ENCODE assay signal across 11 cellular contexts in the genomic region with DNA sequence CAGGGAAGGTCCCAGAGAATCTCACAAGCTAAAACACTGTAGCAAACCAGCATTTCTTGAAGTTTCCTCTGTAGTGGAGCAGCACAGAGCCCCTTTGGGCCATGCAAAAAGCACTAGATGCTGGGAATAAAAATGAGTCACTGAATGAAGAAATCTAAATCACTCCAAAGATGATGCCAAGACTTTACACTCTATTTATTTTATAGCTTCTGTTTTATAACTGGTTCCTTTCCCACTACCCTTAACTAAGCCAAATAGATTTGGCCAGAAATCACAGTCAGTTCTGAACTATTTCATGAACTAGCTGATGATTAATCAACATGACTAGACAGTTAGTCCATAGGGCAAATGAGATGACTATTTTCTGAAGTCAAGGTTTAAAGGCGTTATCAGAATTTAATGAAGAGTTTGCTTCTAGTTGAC.
DNase-seq lines count a peak whose midpoint lies in the region; FAIRE-seq and TF ChIP-seq lines count a peak whose summit lies in the region.
"Had no signal": no experiment of that assay in that cellular context is flagged by ENCODE, and none has a peak within 500 bp of the region (broad histone marks: within the 10 kb centered on the region; RNA-seq: fewer than 3 reads in every experiment).

No MANE protein-coding gene starts in this region.

- no peak overlapping the region for H3K56ac ChIP-seq in H9 (ENCODE audit: insufficient read length, low read depth, low read length)

- H4K20me1 ChIP-seq in mammary epithelial cell (ENCODE audit: insufficient read depth, low read length) (no peaks in the 10 kb centered on the region), H9 (ENCODE audit: control insufficient read depth, insufficient read depth, insufficient read length) (no peaks in the 10 kb centered on the region)

- CTCF ChIA-PET in mammary epithelial cell (lab: Charles Lee; ENCODE audit: low non-redundant PET), result no interaction called here

- no peak overlapping the region for H3K9ac ChIP-seq in mammary epithelial cell (ENCODE audit: insufficient read depth, low read length)
- H3K9ac ChIP-seq in H9 (ENCODE audit: extremely low read depth, insufficient read length, low read length), result no peak overlapping the region

- dilution Hi-C loops in mammary epithelial cell (cut with HindIII; ENCODE audit: low sequenced_read_pairs), result no loop called here

- no peak overlapping the region for H2BK5ac ChIP-seq in H9 (ENCODE audit: insufficient read length, low read length)

- H3K23ac ChIP-seq in H9 (ENCODE audit: insufficient read length, low read depth, low read length), result no peak overlapping the region

- no peak overlapping the region for H4K8ac ChIP-seq in H9 (replicated peaks; ENCODE audit: insufficient read length, low read depth, low read length)

- H3K36me3 Mint-ChIP-seq in type B pancreatic cell (peaks cover 10% of the 10 kb centered on the region), H9 (ENCODE audit: insufficient read depth in 1 of 3, low read depth in 3 of 3) (peaks cover 7 to 14% (median 11%) of the 10 kb centered on the region in 3 experiments; a peak in 6 of 7 replicates)

- no peak for TF ChIP-seq POLR2A in testis (IDR thresholded peaks at IDR 0.05)

- no peaks in the 10 kb centered on the region for H3K27me3 Mint-ChIP-seq in type B pancreatic cell
- H3K27me3 Mint-ChIP-seq in H9 (ENCODE audit: low read depth), result no peaks in the 10 kb centered on the region

- no peak overlapping the region for H3K4ac ChIP-seq in H9 (ENCODE audit: low read depth, low read length)

- H3K4me2 ChIP-seq in mammary epithelial cell (ENCODE audit: insufficient read depth, low read depth, low read length) (no peak overlapping the region), H9 (ENCODE audit: insufficient read depth, insufficient read length, low read length) (no peak overlapping the region)

- H3K9me3 ChIP-seq in mammary epithelial cell (replicated peaks; ENCODE audit: insufficient read depth, low read length), result no peaks in the 10 kb centered on the region
- H3K9me3 ChIP-seq in testis, result no peaks in the 10 kb centered on the region
- no peaks in the 10 kb centered on the region for H3K9me3 ChIP-seq in H9 (ENCODE audit: control insufficient read depth, low read depth, low read length)
- H3K9me3 ChIP-seq: upper lobe of left lung had no signal

- peak overlapping the region; percentile 15 for H3K27ac ChIP-seq in mammary epithelial cell (ENCODE audit: insufficient read depth, low read depth, low read length)
- H3K27ac ChIP-seq in testis, result no peak overlapping the region
- no peak overlapping the region for H3K27ac ChIP-seq in H9 (ENCODE audit: insufficient read length, low read depth, low read length)
- H3K27ac ChIP-seq: upper lobe of left lung had no signal

- BruUV-seq in mammary epithelial cell (replicated peaks; lab: Mats Ljungman, UMichigan), result no TSS peak

- H3K4me1 Mint-ChIP-seq in type B pancreatic cell (ENCODE audit: unreplicated experiment) (peaks cover 17% of the 10 kb centered on the region), H9 (peaks cover 0 to 3% of the 10 kb centered on the region in 2 experiments; a peak in 2 of 4 replicates)

- in situ Hi-C loops in mammary epithelial cell (cut with MboI; ENCODE audit: low sequenced_read_pairs in 2 of 2), result no loop called here

- H3K27ac Mint-ChIP-seq in type B pancreatic cell (no peak overlapping the region), H9 (no peak overlapping the region)
- H3K27ac Mint-ChIP-seq: activated naive CD4-positive, alpha-beta T cell treated with anti-CD3 and anti-CD28 coated beads for 36 hours had no signal

- no peak overlapping the region for H4K91ac ChIP-seq in H9 (ENCODE audit: insufficient read length, low read depth, low read length)

- no peak overlapping the region for H2BK12ac ChIP-seq in H9 (ENCODE audit: insufficient read length, low read depth, low read length)

- TF ChIP-seq CTCF in mammary epithelial cell (conservative IDR thresholded peaks at IDR 0.05 in 1 of 2, IDR thresholded peaks at IDR 0.05 in 1 of 2; ENCODE audit: extremely low read depth in 1 of 2, insufficient read depth in 1 of 2, low read depth in 1 of 2, low read length in 2 of 2) (no peak), kidney epithelial cell (IDR thresholded peaks at IDR 0.05; ENCODE audit: insufficient read depth, low read length, poor library complexity, severe bottlenecking) (no peak), testis (IDR thresholded peaks at IDR 0.05) (no peak), type B pancreatic cell (conservative IDR thresholded peaks at IDR 0.05) (no peak), H9 (conservative IDR thresholded peaks at IDR 0.05) (no peak)

- H3K27me3 ChIP-seq in mammary epithelial cell (ENCODE audit: insufficient read depth, low read length), result no peaks in the 10 kb centered on the region
- H3K27me3 ChIP-seq in kidney epithelial cell (ENCODE audit: control insufficient read depth, insufficient read depth, low read length), result no peaks in the 10 kb centered on the region
- H3K27me3 ChIP-seq in testis, result no peaks in the 10 kb centered on the region
- H3K27me3 ChIP-seq in H9 (ENCODE audit: insufficient read depth, low read length), result no peaks in the 10 kb centered on the region
- H3K27me3 ChIP-seq: upper lobe of left lung had no signal

- DNase-seq in HTR-8/SVneo (ENCODE audit: insufficient read length, low spot score) (peak; percentile 12), mammary epithelial cell (peak; percentile 79), kidney epithelial cell (ENCODE audit: low read depth) (peak; percentile 86), stromal cell of bone marrow (ENCODE audit: low read depth) (peak; percentile 93), testis (no peak), GF-D8 (lab: John Stamatoyannopoulos, UW) (no peak), type B pancreatic cell (ENCODE audit: extremely low spot score, unreplicated experiment) (no peak), H9 (no peak)
- DNase-seq: activated naive CD4-positive, alpha-beta T cell treated with anti-CD3 and anti-CD28 coated beads for 36 hours; NCI-H2029; upper lobe of left lung had no signal

- no peak overlapping the region for H2BK20ac ChIP-seq in H9 (ENCODE audit: low read depth, low read length, poor library complexity, severe bottlenecking)

- no peaks in the 10 kb centered on the region for H3K79me2 ChIP-seq in mammary epithelial cell (ENCODE audit: insufficient read depth, low read length)
- no peaks in the 10 kb centered on the region for H3K79me2 ChIP-seq in H9 (ENCODE audit: insufficient read depth, low read length)

- H3K4me1 ChIP-seq in mammary epithelial cell (ENCODE audit: insufficient read depth, low read length) (peaks cover 10% of the 10 kb centered on the region), testis (no peaks in the 10 kb centered on the region), H9 (ENCODE audit: insufficient read depth, low read length) (no peaks in the 10 kb centered on the region)

- H3T11ph ChIP-seq in H9 (ENCODE audit: low read length), result no peak overlapping the region

- H3K9me3 Mint-ChIP-seq in type B pancreatic cell (no peaks in the 10 kb centered on the region), H9 (peaks cover 0 to 3% of the 10 kb centered on the region in 2 experiments; a peak in 1 of 5 replicates)
- H3K9me3 Mint-ChIP-seq: activated naive CD4-positive, alpha-beta T cell treated with anti-CD3 and anti-CD28 coated beads for 36 hours had no signal

- H3K79me1 ChIP-seq in H9 (ENCODE audit: insufficient read depth, low read depth, low read length, poor library complexity, severe bottlenecking), result no peaks in the 10 kb centered on the region

- H3K4me3 ChIP-seq in mammary epithelial cell (replicated peaks in 1 of 3; ENCODE audit: insufficient read depth in 1 of 3, low read depth in 2 of 3, low read length in 3 of 3), result no peak overlapping the region
- H3K4me3 ChIP-seq in kidney epithelial cell (ENCODE audit: low read depth, low read length), result no peak overlapping the region
- no peak overlapping the region for H3K4me3 ChIP-seq in testis
- H3K4me3 ChIP-seq: upper lobe of left lung had no signal

- no peak overlapping the region for H3K18ac ChIP-seq in H9 (ENCODE audit: insufficient read length, low read depth, low read length)

- no peak overlapping the region for H4K5ac ChIP-seq in H9 (ENCODE audit: insufficient read length, low read depth, low read length)

- intact Hi-C loops in mammary epithelial cell (cut with micrococcal nuclease), result loop anchor here (10.0 kb wide), 1 partner anchor 92 kb away; a partner anchor contains a TSS
- intact Hi-C loops in testis (cut with DNase I; ENCODE audit: low total_unique reads), result no loop called here

- no peak overlapping the region for H2AFZ ChIP-seq in mammary epithelial cell (ENCODE audit: low read depth, low read length)
- no peak overlapping the region for H2AFZ ChIP-seq in H9 (ENCODE audit: low read length)

- no peak overlapping the region for H3K14ac ChIP-seq in H9 (ENCODE audit: insufficient read depth, low read length)

- no peak for FAIRE-seq in HTR-8/SVneo (lab: Jason Lieb, UNC)

- H3K23me2 ChIP-seq in H9 (ENCODE audit: insufficient read length, low read depth, low read length, poor library complexity, severe bottlenecking), result no peaks in the 10 kb centered on the region

- H2BK120ac ChIP-seq in H9 (ENCODE audit: low read depth, low read length, poor library complexity, severe bottlenecking), result no peak overlapping the region

- H3K4me3 Mint-ChIP-seq in type B pancreatic cell (no peak overlapping the region), H9 (no peak overlapping the region)
- H3K4me3 Mint-ChIP-seq: activated naive CD4-positive, alpha-beta T cell treated with anti-CD3 and anti-CD28 coated beads for 36 hours had no signal

- H2BK15ac ChIP-seq in H9 (ENCODE audit: low read depth, low read length), result no peak overlapping the region

- H3K36me3 ChIP-seq in mammary epithelial cell (ENCODE audit: insufficient read depth, low read length) (peaks cover 4% of the 10 kb centered on the region), kidney epithelial cell (ENCODE audit: control insufficient read depth, insufficient read depth, low read length) (no peaks in the 10 kb centered on the region), testis (ENCODE audit: low read depth, missing control alignments) (no peaks in the 10 kb centered on the region)

- no peak overlapping the region for H2AK5ac ChIP-seq in H9 (ENCODE audit: insufficient read length, low read length)

- WGBS in mammary epithelial cell (ENCODE audit: low coverage, missing lambda C conversion rate), result 70% methylated on average over 1 of the region's 1 CpG
- WGBS in testis, 2 donors, result 93 to 100% methylated on average over 1 of the region's 1 CpG
- no CpG with 5 or more reads among the region's 1 CpG for WGBS in H9 (ENCODE audit: extremely low coverage, insufficient read length, low lambda C conversion rate)

Comparison
In these comparisons a context has a peak if more than half of its experiments do, and no peak if none do; other contexts are left out.
1. DNase-seq: peak in HTR-8/SVneo (single experiment), mammary epithelial cell (single experiment), kidney epithelial cell (single experiment) and stromal cell of bone marrow (single experiment); none in testis (single experiment), GF-D8 (single experiment), type B pancreatic cell (single experiment) and H9 (single experiment).